ENCODE assay signal across 1 cellular context in genomic region chr11:128517457-128518230, GRCh38.
TF ChIP-seq lines count a peak whose summit lies in the region.

No MANE protein-coding gene starts in this region.

TF ChIP-seq in WTC11, 78 proteins besides CTCF, POLR2A, EP300 and RAD21 (continued from another document):
- TF ChIP-seq ZBTB43 (CRISPR knock-in tag; IDR thresholded peaks at IDR 0.05) (no peak), PRDM15 (CRISPR knock-in tag; IDR thresholded peaks at IDR 0.05) (no peak), NR2C2 (CRISPR knock-in tag; IDR thresholded peaks at IDR 0.05) (no peak), ZNF121 (CRISPR knock-in tag; IDR thresholded peaks at IDR 0.05) (no peak), SOX15 (CRISPR knock-in tag; IDR thresholded peaks at IDR 0.05) (no peak)
